Comparison of ENCODE assay signal across 34 cellular contexts in the genomic region with DNA sequence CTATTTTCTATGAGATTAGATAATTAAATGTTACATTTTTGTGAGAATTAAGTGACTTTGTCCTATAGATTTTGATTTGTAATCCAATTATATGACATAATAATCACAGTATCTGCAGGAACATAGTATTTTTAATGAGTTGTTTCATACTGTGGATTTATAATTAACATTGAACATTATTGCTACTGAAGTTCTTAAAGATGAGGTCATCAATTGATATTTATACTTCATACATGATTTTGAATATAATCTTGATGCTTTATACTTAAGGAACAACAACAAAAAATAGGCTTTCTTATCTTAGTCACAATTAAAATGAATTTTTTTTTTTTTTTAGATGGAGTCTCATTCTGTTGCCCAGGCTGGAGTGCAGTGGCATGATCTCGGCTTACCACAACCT.
"Had no signal": no experiment of that assay in that cellular context is flagged by ENCODE, and none has a peak within 500 bp of the region (broad histone marks: within the 10 kb centered on the region; RNA-seq: fewer than 3 reads in every experiment).

No MANE protein-coding gene starts in this region.

- H3K4me3 ChIP-seq: MG63 had no signal

- H3K9me3 ChIP-seq: MG63 had no signal

- H3K27me3 ChIP-seq: MG63 had no signal

- DNase-seq: Karpas-422, Kasumi-1, MG63, MM.1S, MV-4-11, NCI-H1048, NCI-H1092, NCI-H1092 treated with DMSO at 0.1 percent for 48 hours, NCI-H1105, NCI-H1105 treated with DMSO at 0.1 percent for 48 hours, NCI-H1417, NCI-H1417 treated with DMSO at 0.1 percent for 48 hours, NCI-H1436, NCI-H1436 treated with DMSO at 0.1 percent for 48 hours, NCI-H146, NCI-H1694, NCI-H1694 treated with DMSO at 0.1 percent for 48 hours, NCI-H187, NCI-H187 treated with DMSO at 0.1 percent for 48 hours, NCI-H1930, NCI-H2029, NCI-H2029 treated with DMSO at 0.1 percent for 48 hours, NCI-H2081, NCI-H2081 treated with DMSO at 0.1 percent for 48 hours, NCI-H2107, NCI-H2171, NCI-H2171 treated with DMSO at 0.1 percent for 48 hours, NCI-H2227 treated with DMSO at 0.1 percent for 48 hours, NCI-H226, NCI-H345, NCI-H446, NCI-H446 treated with DMSO at 0.1 percent for 48 hours, NCI-H510A, NCI-H510A treated with DMSO at 0.1 percent for 48 hours had no signal

- H3K36me3 ChIP-seq: MG63 had no signal
